ENCODE assay signal across 8 cellular contexts in genomic region chr7:135147899-135148721, GRCh38. TPM values are rescaled to one million over a fixed set of nuclear protein-coding genes. Genes with fewer than 3 reads are reported as not detected.
DNase-seq lines count a peak whose midpoint lies in the region; ATAC-seq, FAIRE-seq and TF ChIP-seq lines count a peak whose summit lies in the region.

Gene TMEM140, plus strand, starts transcription at chr7:135148072. Its CDS starts 16,370 bp downstream, at chr7:135164442.

- no peak for TF ChIP-seq EP300 in H1 (IDR thresholded peaks at IDR 0.05; ENCODE audit: borderline replicate concordance in 1 of 2, low read depth in 2 of 2, low read length in 2 of 2)

- H2BK15ac ChIP-seq in H1 (ENCODE audit: low read length) = no peak within 1 kb of the TSS

- peaks cover 52% of the 10 kb centered on the region for H3K4me1 Mint-ChIP-seq in activated CD4-positive, alpha-beta T cell treated with anti-CD3 and anti-CD28 coated beads for 36 hours

- H4K20me1 ChIP-seq in H1 (replicated peaks in 1 of 2; ENCODE audit: control insufficient read depth in 1 of 2, insufficient read depth in 2 of 2, low read length in 2 of 2) = no peaks in the 10 kb centered on the region

- CTCF ChIA-PET in activated CD4-positive, alpha-beta T cell treated with anti-CD3 and anti-CD28 coated beads for 36 hours (lab: Charles Lee) = interaction anchor here (0.9 to 2.7 kb wide), 8 partner anchors 10 to 481 kb away, joined by 3 to 12 read pairs (median 4); partner anchors contain the start of gene CYREN
- CTCF ChIA-PET in H1 (lab: Charles Lee; ENCODE audit: partially characterized antibody) = interaction anchor here (0.7 to 1.8 kb wide), 5 partner anchors 38 to 266 kb away, joined by 3 to 6 read pairs (median 3); partner anchors contain the start of gene AGBL3

- H3K56ac ChIP-seq in H1 (replicated peaks; ENCODE audit: insufficient read length, low read depth, low read length) = no peak within 1 kb of the TSS

- H3K4me2 ChIP-seq in H1 (ENCODE audit: insufficient read depth in 1 of 2, low read depth in 2 of 2, low read length in 2 of 2) = no peak within 1 kb of the TSS

- no peak for TF ChIP-seq POLR2A in H1 (IDR thresholded peaks at IDR 0.05; ENCODE audit: control extremely low read depth in 1 of 2, low read depth in 2 of 2, low read length in 2 of 2)

- H2AFZ ChIP-seq in H1 (ENCODE audit: low read length) = no peak within 1 kb of the TSS

- no peaks in the 10 kb centered on the region for H3K9me3 ChIP-seq in H1 (ENCODE audit: insufficient read depth in 2 of 2, low read depth in 1 of 2, low read length in 1 of 2)

- no peak within 1 kb of the TSS for H3K14ac ChIP-seq in H1 (ENCODE audit: insufficient read length)

- H4K91ac ChIP-seq in H1 (replicated peaks; ENCODE audit: insufficient read length, low read length) = no peak within 1 kb of the TSS

- H3K79me1 ChIP-seq in H1 (ENCODE audit: low read depth, low read length) = no peaks in the 10 kb centered on the region

- H3K4me1 ChIP-seq in H1 (replicated peaks in 1 of 4; ENCODE audit: control insufficient read depth in 3 of 4, insufficient read depth in 4 of 4, low read length in 3 of 4) = no peaks in the 10 kb centered on the region

- peak within 1 kb of the TSS; percentile 75; the same call in 1 of the 2 replicates for H2BK5ac ChIP-seq in H1 (ENCODE audit: low read depth, low read length)

- no peak for TF ChIP-seq RAD21 in H1 (IDR thresholded peaks at IDR 0.05 in 1 of 2, conservative IDR thresholded peaks at IDR 0.05 in 1 of 2; ENCODE audit: low read depth in 2 of 2, low read length in 2 of 2)

- FAIRE-seq in H1 (lab: Jason Lieb, UNC) = no peak

- POLR2A ChIA-PET in activated CD4-positive, alpha-beta T cell treated with anti-CD3 and anti-CD28 coated beads for 36 hours (lab: Charles Lee) = interaction anchor here (0.9 to 1.4 kb wide), 3 partner anchors 10 to 161 kb away, joined by 3 to 10 read pairs (median 4); partner anchors contain the start of genes AGBL3 and CYREN
- POLR2A ChIA-PET in H1 (lab: Charles Lee; ENCODE audit: partially characterized antibody) = interaction anchor here (1.0 to 1.6 kb wide), 3 partner anchors 11 to 23 kb away, joined by 3 to 6 read pairs (median 4); no protein-coding TSS in a partner anchor

- H3K18ac ChIP-seq in H1 (ENCODE audit: extremely low read depth, low read length) = no peak within 1 kb of the TSS

- TF ChIP-seq CTCF in GM20000 (IDR thresholded peaks at IDR 0.05; ENCODE audit: extremely low read depth, missing control alignments) (no peak), H1 (IDR thresholded peaks at IDR 0.05; ENCODE audit: control extremely low read depth in 1 of 3, insufficient read depth in 1 of 3, low read depth in 1 of 3, low read length in 3 of 3) (no peak)

- H3K36me3 ChIP-seq in H1 (ENCODE audit: control insufficient read depth in 2 of 4, insufficient read depth in 4 of 4, low read length in 3 of 4) = no peaks in the 10 kb centered on the region

- no peak within 1 kb of the TSS for H3K27ac ChIP-seq in H1 (ENCODE audit: low read depth, low read length)

- DNase-seq in Caki2 (ENCODE audit: low read depth) (peak; percentile 67), GM20000 (ENCODE audit: low spot score) (peak; percentile 59), H1 (ENCODE audit: low read depth in 1 of 2, low spot score in 2 of 2) (no peak), myocyte (ENCODE audit: low read depth) (peak; percentile 65), NCI-H526 (lab: John Stamatoyannopoulos, UW) (no peak), NCI-H1930 (lab: John Stamatoyannopoulos, UW) (no peak)
- peak; percentile 75 for DNase-seq in activated CD4-positive, alpha-beta T cell treated with anti-CD3 and anti-CD28 coated beads for 36 hours

- H3K27me3 ChIP-seq in H1 (replicated peaks in 1 of 4; ENCODE audit: control insufficient read depth in 3 of 4, extremely low read depth in 1 of 4, insufficient read depth in 3 of 4, low read length in 3 of 4) = no peaks in the 10 kb centered on the region

- no peak within 1 kb of the TSS for H3K4ac ChIP-seq in H1 (replicated peaks; ENCODE audit: insufficient read length, low read depth, low read length)

- no peak within 1 kb of the TSS for H4K5ac ChIP-seq in H1 (ENCODE audit: insufficient read length, low read depth, low read length)

- ATAC-seq in HG03575 (IDR thresholded peaks at IDR 0.05; ENCODE audit: extremely low read depth, insufficient number of reproducible peaks, low FRiP score, unreplicated experiment) = peak; percentile 53
- ATAC-seq in activated CD4-positive, alpha-beta T cell treated with anti-CD3 and anti-CD28 coated beads for 36 hours = peak; percentile 81

- H3K79me2 ChIP-seq in H1 (ENCODE audit: control insufficient read depth in 1 of 2, insufficient read depth in 2 of 2, low read length in 2 of 2) = no peaks in the 10 kb centered on the region

- intact Hi-C loops in activated CD4-positive, alpha-beta T cell treated with anti-CD3 and anti-CD28 coated beads for 36 hours (cut with DNase I, micrococcal nuclease) = loop anchor here (1.0 to 5.0 kb wide), 10 partner anchors 21 to 515 kb away; partner anchors contain the start of genes AGBL3 (in 2 of the 2), BPGM (in 2 of the 2), WDR91 (in 2 of the 2) and CNOT4 (in 1 of the 2)

- H3K23me2 ChIP-seq in H1 (ENCODE audit: low read depth, low read length) = no peaks in the 10 kb centered on the region

- peak within 1 kb of the TSS; percentile 79 for H3K4me3 Mint-ChIP-seq in activated CD4-positive, alpha-beta T cell treated with anti-CD3 and anti-CD28 coated beads for 36 hours

- no peak within 1 kb of the TSS for H4K8ac ChIP-seq in H1 (ENCODE audit: extremely low read depth, insufficient read depth, low read length)

- H2BK20ac ChIP-seq in H1 (ENCODE audit: low read length) = no peak within 1 kb of the TSS

- no peak within 1 kb of the TSS for H3K9ac ChIP-seq in H1 (replicated peaks in 1 of 4; ENCODE audit: extremely low read depth in 1 of 4, low read depth in 3 of 4, low read length in 3 of 4)

- H2BK120ac ChIP-seq in H1 (replicated peaks; ENCODE audit: low read depth, low read length) = no peak within 1 kb of the TSS

- H2AK5ac ChIP-seq in H1 (ENCODE audit: low read depth, low read length) = no peak within 1 kb of the TSS

- 82% methylated on average over 13 of the region's 13 CpGs; no CpG with 5 or more reads in 1 of the 2 experiments for WGBS in H1 (ENCODE audit: extremely low coverage in 1 of 2, insufficient coverage in 1 of 2, insufficient read length in 1 of 2, insufficient replicate concordance in 2 of 2, low coverage in 1 of 2, low lambda C conversion rate in 2 of 2, missing lambda C conversion rate in 1 of 2), 2 experiments

- in situ Hi-C loops in Caki2 (cut with HindIII; ENCODE audit: low pct_unique_long_range_greater_than_20kb, low sequenced_read_pairs) = no loop called here

- peak within 1 kb of the TSS; percentile 92 for H3K27ac Mint-ChIP-seq in activated CD4-positive, alpha-beta T cell treated with anti-CD3 and anti-CD28 coated beads for 36 hours

- no peak within 1 kb of the TSS for H3K4me3 ChIP-seq in H1 (ENCODE audit: extremely low read depth in 1 of 4, insufficient read depth in 2 of 4, low read depth in 3 of 4, low read length in 4 of 4)

- no peaks in the 10 kb centered on the region for H3K27me3 Mint-ChIP-seq in activated CD4-positive, alpha-beta T cell treated with anti-CD3 and anti-CD28 coated beads for 36 hours

- peaks cover 21% of the 10 kb centered on the region for H3K36me3 Mint-ChIP-seq in activated CD4-positive, alpha-beta T cell treated with anti-CD3 and anti-CD28 coated beads for 36 hours (ENCODE audit: low read depth)

- peaks cover 4% of the 10 kb centered on the region for H3K9me3 Mint-ChIP-seq in activated CD4-positive, alpha-beta T cell treated with anti-CD3 and anti-CD28 coated beads for 36 hours (ENCODE audit: low read depth)

- no peak within 1 kb of the TSS for H3K23ac ChIP-seq in H1 (ENCODE audit: insufficient read length)

- H2BK12ac ChIP-seq in H1 (ENCODE audit: low read depth, low read length) = peak within 1 kb of the TSS; percentile 71; the same call in 1 of the 2 replicates

TF ChIP-seq in H1, 55 proteins besides CTCF, POLR2A, EP300 and RAD21 (continues in another document):
- TF ChIP-seq TAF7 (optimal IDR thresholded peaks at IDR 0.05; ENCODE audit: borderline replicate concordance, low read depth, low read length) (no peak), SP4 (IDR thresholded peaks at IDR 0.05; ENCODE audit: low read length) (no peak), NANOG (IDR thresholded peaks at IDR 0.05; ENCODE audit: insufficient read depth, low read depth, low read length, poor library complexity, severe bottlenecking) (no peak), CBX8 (IDR thresholded peaks at IDR 0.05; ENCODE audit: borderline replicate concordance, low read depth, low read length) (no peak), PHF8 (conservative IDR thresholded peaks at IDR 0.05; ENCODE audit: low read depth, low read length) (no peak), RFX5 (IDR thresholded peaks at IDR 0.05; ENCODE audit: borderline replicate concordance, low read depth, low read length) (no peak), HDAC6 (IDR thresholded peaks at IDR 0.05; ENCODE audit: low read depth, low read length) (no peak), KDM5A (IDR thresholded peaks at IDR 0.05; ENCODE audit: low read length) (no peak), ATF3 (IDR thresholded peaks at IDR 0.05; ENCODE audit: insufficient read depth, low read depth, low read length) (no peak), EGR1 (IDR thresholded peaks at IDR 0.05; ENCODE audit: borderline replicate concordance, low read depth, low read length) (no peak)
- TF ChIP-seq, protein P1, sequence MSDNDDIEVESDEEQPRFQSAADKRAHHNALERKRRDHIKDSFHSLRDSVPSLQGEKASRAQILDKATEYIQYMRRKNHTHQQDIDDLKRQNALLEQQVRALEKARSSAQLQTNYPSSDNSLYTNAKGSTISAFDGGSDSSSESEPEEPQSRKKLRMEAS (IDR thresholded peaks at IDR 0.05) = no peak

RNA-seq across cellular contexts. Expression of gene TMEM140, which starts in this region (rescaled TPM):
- total RNA-seq in Caki2 (2014; rRNA removed; shearing (Covaris generic); ENCODE audit: low replicate concordance) = 0.81 and 0.98 TPM in 2 replicates
- total RNA-seq in activated CD4-positive, alpha-beta T cell treated with anti-CD3 and anti-CD28 coated beads for 36 hours = 10 to 100 TPM; 10.8 to 12.1 TPM
- total RNA-seq in H1 (2021; fragmentation: NEBNext Ultra II Directional; extraction: Animal tissue kit (Norgen Biotek cat#: 25700)) = not detected in 2 replicates
- polyA plus RNA-seq in H1 (2011; rRNA removed) = not detected in 2 replicates
- not detected for polyA plus RNA-seq in H1 (2011; cell fraction: cytosol; rRNA removed)
- polyA plus RNA-seq in H1 (2011; cell fraction: nucleus; rRNA removed) = not detected
- 9.2 to 11.8 TPM (median 11.1 TPM) in 4 replicates for polyA plus RNA-seq in H1 (2012, experiment 1 of 2)
- polyA plus RNA-seq in H1 (2012, experiment 2 of 2) = 3.7 TPM
- not detected for polyA plus RNA-seq in H1 (2013, experiment 1 of 2)
- not detected for polyA plus RNA-seq in H1 (2013, experiment 2 of 2)
- polyA minus RNA-seq in H1 (2011; rRNA and poly(A)+ RNA removed) = 0.09 TPM in 1 of 2 replicates, not detected in the other
- not detected for polyA minus RNA-seq in H1 (2011; cell fraction: cytosol; rRNA and poly(A)+ RNA removed)
- polyA minus RNA-seq in H1 (2011; cell fraction: nucleus; rRNA and poly(A)+ RNA removed) = not detected
- 8.2 and 11.6 TPM in 2 replicates for total RNA-seq in myocyte
- polyA plus RNA-seq in myocyte (2012) = 20.8 TPM

Comparison
In these comparisons a context has a peak if more than half of its experiments do, and no peak if none do; other contexts are left out.
1. Peak in DNase-seq in Caki2; RNA of the gene not detected or under 1 TPM.
2. DNase-seq: peak in GM20000 (single experiment), activated CD4-positive, alpha-beta T cell treated with anti-CD3 and anti-CD28 coated beads for 36 hours (single experiment) and myocyte (single experiment); none in H1 (0 of 2), NCI-H526 (0 of 2) and NCI-H1930 (0 of 2).